In the genomic region with DNA sequence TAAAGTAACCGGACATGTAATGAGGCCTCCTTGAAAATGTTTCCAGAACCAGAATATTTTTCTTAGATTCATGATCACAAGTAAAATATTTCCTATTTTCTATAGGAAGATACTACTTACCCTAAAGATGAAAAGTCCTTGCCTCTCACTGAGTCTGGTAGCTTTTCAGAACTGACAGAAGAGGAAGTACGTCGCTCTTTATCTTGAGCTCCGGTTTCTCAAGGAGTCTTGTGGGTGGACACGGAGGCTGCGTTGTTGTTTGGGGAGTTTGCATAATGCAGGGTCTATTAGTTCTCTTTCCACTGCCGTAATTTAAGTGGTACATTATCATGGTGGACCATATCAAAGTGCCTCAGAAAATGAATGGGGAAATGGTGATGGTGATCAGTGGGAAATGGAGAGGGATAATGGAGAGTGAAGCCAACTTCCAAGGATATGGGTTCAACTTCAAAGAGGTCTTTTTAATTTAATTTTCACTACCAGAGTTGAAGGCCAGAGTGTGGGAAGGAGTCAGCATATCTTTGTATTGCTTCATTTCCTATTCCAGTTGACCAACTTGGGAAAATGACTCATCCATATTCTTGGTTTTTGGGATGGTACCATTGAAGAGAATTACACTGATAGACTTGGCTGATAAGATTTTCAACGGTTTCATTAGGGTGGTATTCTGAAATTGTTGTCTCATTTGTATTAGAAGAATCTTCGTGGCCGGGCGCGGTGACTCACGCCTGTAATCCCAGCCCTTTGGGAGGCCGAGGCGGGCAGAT, we compare ENCODE assay signal across 15 cellular contexts. TPM values are rescaled to one million over a fixed set of nuclear protein-coding genes. Genes with fewer than 3 reads are reported as not detected.
DNase-seq lines count a peak whose midpoint lies in the region; ATAC-seq and TF ChIP-seq lines count a peak whose summit lies in the region.
"Had no signal": no experiment of that assay in that cellular context is flagged by ENCODE, and none has a peak within 500 bp of the region (broad histone marks: within the 10 kb centered on the region; RNA-seq: fewer than 3 reads in every experiment).

No MANE protein-coding gene starts in this region.

- no peaks in the 10 kb centered on the region for H4K20me1 ChIP-seq in osteoblast (ENCODE audit: insufficient read depth, low read length)

- no peaks in the 10 kb centered on the region for H3K36me3 ChIP-seq in osteoblast (ENCODE audit: insufficient read depth, low read length)

- TF ChIP-seq CTCF in NB4 (IDR thresholded peaks at IDR 0.05; ENCODE audit: low read depth, low read length) (no peak), osteoblast (IDR thresholded peaks at IDR 0.05; ENCODE audit: extremely low read depth, low read depth, low read length) (no peak)

- no peaks in the 10 kb centered on the region for H3K79me2 ChIP-seq in osteoblast (ENCODE audit: insufficient read depth, low read length)

- no peaks in the 10 kb centered on the region for H3K9me3 ChIP-seq in osteoblast (ENCODE audit: low read depth, low read length)

- intact Hi-C loops in activated CD4-positive, alpha-beta T cell treated with anti-CD3 and anti-CD28 coated beads for 36 hours (cut with DNase I, micrococcal nuclease): no loop called here

- no peaks in the 10 kb centered on the region for H3K4me1 ChIP-seq in osteoblast (ENCODE audit: insufficient read depth, low read length)

- POLR2A ChIA-PET in activated CD4-positive, alpha-beta T cell treated with anti-CD3 and anti-CD28 coated beads for 36 hours (lab: Charles Lee): interaction anchor here (0.6 to 0.7 kb wide), 2 partner anchors 11 to 631 kb away, joined by 3 to 5 read pairs; no protein-coding TSS in a partner anchor
- POLR2A ChIA-PET in activated CD4-positive, alpha-beta memory T cell treated with anti-CD3 and anti-CD28 coated beads, Interleukin-2, amount 10 ng/mL, durations not matched to agents 7 days and 5 days (lab: Charles Lee): no interaction called here

- no peaks in the 10 kb centered on the region for H3K27me3 Mint-ChIP-seq in activated CD4-positive, alpha-beta T cell treated with anti-CD3 and anti-CD28 coated beads for 36 hours
- no peaks in the 10 kb centered on the region for H3K27me3 Mint-ChIP-seq in activated CD4-positive, alpha-beta memory T cell treated with anti-CD3 and anti-CD28 coated beads, Interleukin-2, amount 10 ng/mL, durations not matched to agents 7 days and 5 days

- no peak for DNase-seq in activated CD4-positive, alpha-beta T cell treated with anti-CD3 and anti-CD28 coated beads for 36 hours
- no peak for DNase-seq in activated CD4-positive, alpha-beta T cell treated with anti-CD3 and anti-CD28 coated beads, Interleukin-2, amount 50 U/mL, for 1 hour
- DNase-seq in NB4 (ENCODE audit: low read depth): peak; percentile 85
- no peak for DNase-seq in activated CD4-positive, alpha-beta memory T cell treated with anti-CD3 and anti-CD28 coated beads, Interleukin-2, amount 10 ng/mL, durations not matched to agents 7 days and 5 days
- peak; percentile 51 for DNase-seq in osteoblast (ENCODE audit: insufficient read length, low spot score, missing footprints)
- DNase-seq: NCI-H1436, NCI-H82, retina, substantia nigra, T1000 had no signal

- no peak overlapping the region for H3K4me2 ChIP-seq in osteoblast (ENCODE audit: insufficient read depth, low read length)

- TF ChIP-seq POLR2A in NB4 (IDR thresholded peaks at IDR 0.05; ENCODE audit: extremely low read depth, insufficient read length): no peak

- peaks cover 21% of the 10 kb centered on the region for H3K4me1 Mint-ChIP-seq in activated CD4-positive, alpha-beta T cell treated with anti-CD3 and anti-CD28 coated beads for 36 hours
- peaks cover 4% of the 10 kb centered on the region for H3K4me1 Mint-ChIP-seq in activated CD4-positive, alpha-beta memory T cell treated with anti-CD3 and anti-CD28 coated beads, Interleukin-2, amount 10 ng/mL, durations not matched to agents 7 days and 5 days

- peaks cover 10% of the 10 kb centered on the region for H3K9me3 Mint-ChIP-seq in activated CD4-positive, alpha-beta T cell treated with anti-CD3 and anti-CD28 coated beads for 36 hours (ENCODE audit: low read depth)
- H3K9me3 Mint-ChIP-seq in activated CD4-positive, alpha-beta memory T cell treated with anti-CD3 and anti-CD28 coated beads, Interleukin-2, amount 10 ng/mL, durations not matched to agents 7 days and 5 days: peaks cover 10% of the 10 kb centered on the region

- no peak for ATAC-seq in activated CD4-positive, alpha-beta T cell treated with anti-CD3 and anti-CD28 coated beads for 36 hours
- ATAC-seq in HG02852 (IDR thresholded peaks at IDR 0.05; ENCODE audit: unreplicated experiment) (no peak), GM21737 (IDR thresholded peaks at IDR 0.05; ENCODE audit: unreplicated experiment) (no peak), GM21367 (IDR thresholded peaks at IDR 0.05; ENCODE audit: unreplicated experiment) (no peak)

- H3K4me3 ChIP-seq in NB4 (ENCODE audit: low read depth, low read length) (peak overlapping the region; percentile 12), osteoblast (ENCODE audit: insufficient read depth, low read length) (no peak overlapping the region)

- CTCF ChIA-PET in activated CD4-positive, alpha-beta T cell treated with anti-CD3 and anti-CD28 coated beads for 36 hours (lab: Charles Lee): interaction anchor here (0.6 kb wide), 1 partner anchor 491 kb away, joined by 3 read pairs; no protein-coding TSS in a partner anchor
- CTCF ChIA-PET in activated CD4-positive, alpha-beta memory T cell treated with anti-CD3 and anti-CD28 coated beads, Interleukin-2, amount 10 ng/mL, durations not matched to agents 7 days and 5 days (lab: Charles Lee): no interaction called here

- H3K36me3 Mint-ChIP-seq in activated CD4-positive, alpha-beta T cell treated with anti-CD3 and anti-CD28 coated beads for 36 hours (ENCODE audit: low read depth): peaks cover 10% of the 10 kb centered on the region
- peaks cover 5% of the 10 kb centered on the region for H3K36me3 Mint-ChIP-seq in activated CD4-positive, alpha-beta memory T cell treated with anti-CD3 and anti-CD28 coated beads, Interleukin-2, amount 10 ng/mL, durations not matched to agents 7 days and 5 days (ENCODE audit: low read depth)

- no peak overlapping the region for H3K27ac ChIP-seq in osteoblast (ENCODE audit: low read depth, low read length)

- H2AFZ ChIP-seq in osteoblast (ENCODE audit: low read length): no peak overlapping the region

- H3K27me3 ChIP-seq in osteoblast (ENCODE audit: insufficient read depth, low read length): no peaks in the 10 kb centered on the region

- H3K27ac Mint-ChIP-seq in activated CD4-positive, alpha-beta T cell treated with anti-CD3 and anti-CD28 coated beads for 36 hours: peak overlapping the region; percentile 84
- H3K27ac Mint-ChIP-seq in activated CD4-positive, alpha-beta memory T cell treated with anti-CD3 and anti-CD28 coated beads, Interleukin-2, amount 10 ng/mL, durations not matched to agents 7 days and 5 days: no peak overlapping the region

- peak overlapping the region; percentile 69 for H3K4me3 Mint-ChIP-seq in activated CD4-positive, alpha-beta T cell treated with anti-CD3 and anti-CD28 coated beads for 36 hours
- H3K4me3 Mint-ChIP-seq in activated CD4-positive, alpha-beta memory T cell treated with anti-CD3 and anti-CD28 coated beads, Interleukin-2, amount 10 ng/mL, durations not matched to agents 7 days and 5 days: peak overlapping the region; percentile 38

RNA-seq across cellular contexts. Expression of a gene that starts 23.4 kb away (rescaled TPM):
- not detected for total RNA-seq in activated CD4-positive, alpha-beta T cell treated with anti-CD3 and anti-CD28 coated beads for 36 hours
- total RNA-seq in activated CD4-positive, alpha-beta memory T cell treated with anti-CD3 and anti-CD28 coated beads, Interleukin-2, amount 10 ng/mL, durations not matched to agents 7 days and 5 days: not detected
- not detected in 2 replicates for total RNA-seq in osteoblast
- total RNA-seq: cardiac septum, mucosa of gallbladder had no signal

RNA-seq across cellular contexts. Expression of a gene that starts 32.5 kb away (rescaled TPM):
- not detected for total RNA-seq in activated CD4-positive, alpha-beta T cell treated with anti-CD3 and anti-CD28 coated beads for 36 hours
- not detected for total RNA-seq in activated CD4-positive, alpha-beta memory T cell treated with anti-CD3 and anti-CD28 coated beads, Interleukin-2, amount 10 ng/mL, durations not matched to agents 7 days and 5 days
- total RNA-seq in osteoblast: not detected in 2 replicates
- total RNA-seq: cardiac septum, mucosa of gallbladder had no signal

RNA-seq across cellular contexts. Expression of a gene that starts 42.1 kb away (rescaled TPM):
- total RNA-seq in activated CD4-positive, alpha-beta T cell treated with anti-CD3 and anti-CD28 coated beads for 36 hours: not detected
- not detected for total RNA-seq in activated CD4-positive, alpha-beta memory T cell treated with anti-CD3 and anti-CD28 coated beads, Interleukin-2, amount 10 ng/mL, durations not matched to agents 7 days and 5 days
- total RNA-seq in osteoblast: not detected in 2 replicates
- total RNA-seq: cardiac septum, mucosa of gallbladder had no signal

RNA-seq across cellular contexts. Expression of a gene that starts 51.3 kb away (rescaled TPM):
- not detected for total RNA-seq in activated CD4-positive, alpha-beta T cell treated with anti-CD3 and anti-CD28 coated beads for 36 hours
- total RNA-seq in activated CD4-positive, alpha-beta memory T cell treated with anti-CD3 and anti-CD28 coated beads, Interleukin-2, amount 10 ng/mL, durations not matched to agents 7 days and 5 days: not detected
- total RNA-seq in osteoblast: not detected in 2 replicates
- total RNA-seq: cardiac septum, mucosa of gallbladder had no signal

Comparison
In these comparisons a context has a peak if more than half of its experiments do, and no peak if none do; other contexts are left out.
1. DNase-seq: peak in NB4 (single experiment) and osteoblast (single experiment); none in activated CD4-positive, alpha-beta T cell treated with anti-CD3 and anti-CD28 coated beads for 36 hours (single experiment), activated CD4-positive, alpha-beta T cell treated with anti-CD3 and anti-CD28 coated beads, Interleukin-2, amount 50 U/mL, for 1 hour (single experiment) and activated CD4-positive, alpha-beta memory T cell treated with anti-CD3 and anti-CD28 coated beads, Interleukin-2, amount 10 ng/mL, durations not matched to agents 7 days and 5 days (single experiment).